ENCODE assay signal across 8 cellular contexts in genomic region chr3:67083277-67083676, GRCh38.
DNase-seq lines count a peak whose midpoint lies in the region; ATAC-seq, FAIRE-seq and TF ChIP-seq lines count a peak whose summit lies in the region.

No MANE protein-coding gene starts in this region.

- no peaks in the 10 kb centered on the region for H3K27me3 ChIP-seq in HepG2 (ENCODE audit: control insufficient read depth in 1 of 2, insufficient read depth in 2 of 2, low read length in 2 of 2)
- H3K27me3 ChIP-seq in right lobe of liver, result no peaks in the 10 kb centered on the region
- no peaks in the 10 kb centered on the region for H3K27me3 ChIP-seq in Caco-2 (replicated peaks; ENCODE audit: control insufficient read depth, insufficient read depth, low read length)
- no peaks in the 10 kb centered on the region for H3K27me3 ChIP-seq in osteoblast (ENCODE audit: insufficient read depth, low read length)

- CTCF ChIA-PET in HepG2 (lab: Yijun Ruan, JAX; ENCODE audit: low intra/inter-chr PET ratio, low total read pairs), result no interaction called here
- CTCF ChIA-PET in Caco-2 (lab: Charles Lee), result no interaction called here

- no peaks in the 10 kb centered on the region for H3K36me3 ChIP-seq in HepG2 (replicated peaks in 1 of 2; ENCODE audit: control insufficient read depth in 1 of 2, insufficient read depth in 2 of 2, low read length in 2 of 2)
- no peaks in the 10 kb centered on the region for H3K36me3 ChIP-seq in right lobe of liver
- H3K36me3 ChIP-seq in Caco-2 (ENCODE audit: control insufficient read depth, insufficient read depth, low read length), result no peaks in the 10 kb centered on the region
- H3K36me3 ChIP-seq in osteoblast (ENCODE audit: insufficient read depth, low read length), result no peaks in the 10 kb centered on the region

- WGBS in HepG2 (ENCODE audit: low lambda C conversion rate), result 3% methylated on average over 1 of the region's 1 CpG
- 21% methylated on average over 1 of the region's 1 CpG for WGBS in right lobe of liver (ENCODE audit: insufficient coverage, low coverage, low lambda C conversion rate, missing lambda C conversion rate)

- H3K9me3 ChIP-seq in HepG2 (ENCODE audit: low read length) (no peaks in the 10 kb centered on the region), right lobe of liver (no peaks in the 10 kb centered on the region), Caco-2 (0 out of 2 replicates have a peak, but pooled peaks cover 8% of the 10 kb centered on the region), osteoblast (ENCODE audit: low read depth, low read length) (no peaks in the 10 kb centered on the region)

- intact Hi-C loops in HepG2 (cut with micrococcal nuclease; ENCODE audit: unreplicated experiment), result no loop called here
- intact Hi-C loops in right lobe of liver (cut with DNase I), result no loop called here
- intact Hi-C loops in Caco-2 (cut with micrococcal nuclease; ENCODE audit: unreplicated experiment), result no loop called here

- H3K4me1 ChIP-seq in HepG2 (ENCODE audit: insufficient read depth, low read length) (no peaks in the 10 kb centered on the region), right lobe of liver (no peaks in the 10 kb centered on the region), Caco-2 (no peaks in the 10 kb centered on the region), osteoblast (ENCODE audit: insufficient read depth, low read length) (no peaks in the 10 kb centered on the region)

- TF ChIP-seq CTCF in HepG2 (CRISPR knock-in tag; IDR thresholded peaks at IDR 0.05) (no peak), right lobe of liver (IDR thresholded peaks at IDR 0.05) (no peak), NB4 (IDR thresholded peaks at IDR 0.05; ENCODE audit: low read depth, low read length) (no peak), Caco-2 (IDR thresholded peaks at IDR 0.05; ENCODE audit: insufficient read depth in 1 of 2, low read depth in 1 of 2, low read length in 1 of 2, severe bottlenecking in 1 of 2, unreplicated experiment in 1 of 2) (no peak), osteoblast (IDR thresholded peaks at IDR 0.05; ENCODE audit: extremely low read depth, low read depth, low read length) (no peak)

- in situ Hi-C loops in HepG2 (cut with HindIII; ENCODE audit: extremely low pct_ligation_motif_present, low pct_unique_long_range_greater_than_20kb), result no loop called here

- peaks cover 16% of the 10 kb centered on the region for H3K27me3 Mint-ChIP-seq in Caco-2 (ENCODE audit: insufficient read depth, unreplicated experiment)

- no peak for TF ChIP-seq RAD21 in HepG2 (CRISPR knock-in tag; IDR thresholded peaks at IDR 0.05)

- H3K79me2 ChIP-seq in HepG2 (ENCODE audit: insufficient read depth, low read length), result no peaks in the 10 kb centered on the region
- no peaks in the 10 kb centered on the region for H3K79me2 ChIP-seq in osteoblast (ENCODE audit: insufficient read depth, low read length)

- DNase-seq in HepG2 (ENCODE audit: low spot score) (no peak), right lobe of liver (no peak), NB4 (ENCODE audit: low read depth) (peak; percentile 27), NCI-H510A (lab: John Stamatoyannopoulos, UW) (no peak), Caco-2 (no peak), osteoblast (ENCODE audit: insufficient read length, low spot score, missing footprints) (no peak)
- DNase-seq in activated effector memory CD4-positive, alpha-beta T cell treated with anti-CD3 and anti-CD28 coated beads, Interleukin-2, amount 50 U/mL, for 16 hours, result peak; percentile 76
- DNase-seq in stimulated activated CD4-positive, alpha-beta T cell treated with anti-CD3 and anti-CD28 coated beads, TNF-alpha, amount 100 ng/mL, for 4 hours (ENCODE audit: low read depth in 3 of 3), result peak in 2 of 3 experiments; percentile 8 to 13

- no peak overlapping the region for H3K9ac ChIP-seq in HepG2 (ENCODE audit: insufficient read depth, low read depth, low read length)

- no peak overlapping the region for H3K27ac Mint-ChIP-seq in Caco-2 (ENCODE audit: unreplicated experiment)

- no peak for TF ChIP-seq POLR2A in HepG2 (IDR thresholded peaks at IDR 0.05; ENCODE audit: insufficient read depth in 1 of 2, low read depth in 2 of 2, low read length in 2 of 2)
- TF ChIP-seq POLR2A in right lobe of liver (IDR thresholded peaks at IDR 0.05), result no peak
- TF ChIP-seq POLR2A in NB4 (IDR thresholded peaks at IDR 0.05; ENCODE audit: extremely low read depth, insufficient read length), result no peak

- no peaks in the 10 kb centered on the region for H3K4me1 Mint-ChIP-seq in Caco-2 (ENCODE audit: low read depth, unreplicated experiment)

- TF ChIP-seq EP300 in HepG2 (IDR thresholded peaks at IDR 0.05; ENCODE audit: low read depth in 2 of 2, low read length in 2 of 2) (no peak), HepG2 (CRISPR knock-in tag; IDR thresholded peaks at IDR 0.05; ENCODE audit: borderline replicate concordance) (no peak)

- H3K27ac ChIP-seq in HepG2 (ENCODE audit: extremely low read length, insufficient read depth, low read length) (no peak overlapping the region), right lobe of liver (no peak overlapping the region), osteoblast (ENCODE audit: low read depth, low read length) (no peak overlapping the region)

- H2AFZ ChIP-seq in HepG2 (ENCODE audit: low read length) (no peak overlapping the region), osteoblast (ENCODE audit: low read length) (no peak overlapping the region)

- H3K4me3 Mint-ChIP-seq in Caco-2 (ENCODE audit: unreplicated experiment), result no peak overlapping the region

- H4K20me1 ChIP-seq in HepG2 (ENCODE audit: insufficient read depth, low read length), result no peaks in the 10 kb centered on the region
- no peaks in the 10 kb centered on the region for H4K20me1 ChIP-seq in osteoblast (ENCODE audit: insufficient read depth, low read length)

- peaks cover 33% of the 10 kb centered on the region for H3K9me3 Mint-ChIP-seq in Caco-2 (ENCODE audit: unreplicated experiment)

- H3K4me2 ChIP-seq in HepG2 (ENCODE audit: low read depth, low read length) (no peak overlapping the region), osteoblast (ENCODE audit: insufficient read depth, low read length) (no peak overlapping the region)

- no peak for FAIRE-seq in HepG2 (lab: Jason Lieb, UNC)

- ATAC-seq in HepG2 (no peak), right lobe of liver (no peak)

- no peaks in the 10 kb centered on the region for H3K36me3 Mint-ChIP-seq in Caco-2 (ENCODE audit: insufficient read depth, unreplicated experiment)

- H3K4me3 ChIP-seq in HepG2 (replicated peaks in 1 of 3; ENCODE audit: insufficient read depth in 1 of 3, low read depth in 2 of 3, low read length in 3 of 3) (no peak overlapping the region), right lobe of liver (no peak overlapping the region), NB4 (ENCODE audit: low read depth, low read length) (no peak overlapping the region), Caco-2 (ENCODE audit: low read depth, low read length) (no peak overlapping the region), osteoblast (ENCODE audit: insufficient read depth, low read length) (no peak overlapping the region)

- BruUV-seq in HepG2 (replicated peaks; lab: Mats Ljungman, UMichigan) (no TSS peak), Caco-2 (replicated peaks; lab: Mats Ljungman, UMichigan) (no TSS peak)

- POLR2A ChIA-PET in HepG2 (lab: Yijun Ruan, JAX), result no interaction called here
- POLR2A ChIA-PET in Caco-2 (lab: Charles Lee), result no interaction called here

TF ChIP-seq in HepG2, 621 proteins besides CTCF, POLR2A, EP300 and RAD21:
- peak; percentile 43; the same call in 1 of the 2 replicates for TF ChIP-seq GABPA (IDR thresholded peaks at IDR 0.05; ENCODE audit: low read depth, low read length)
- peak; percentile 76 for TF ChIP-seq GABPA (CRISPR knock-in tag; IDR thresholded peaks at IDR 0.05; ENCODE audit: low read depth)
- no peak for TF ChIP-seq MATR3 (CRISPR knock-in tag; IDR thresholded peaks at IDR 0.05)
- no peak for TF ChIP-seq CERS6 (CRISPR knock-in tag; IDR thresholded peaks at IDR 0.05)

Comparison
In these comparisons a context has a peak if more than half of its experiments do, and no peak if none do; other contexts are left out.
1. DNase-seq: peak in NB4 (single experiment), activated effector memory CD4-positive, alpha-beta T cell treated with anti-CD3 and anti-CD28 coated beads, Interleukin-2, amount 50 U/mL, for 16 hours (single experiment) and stimulated activated CD4-positive, alpha-beta T cell treated with anti-CD3 and anti-CD28 coated beads, TNF-alpha, amount 100 ng/mL, for 4 hours (2 of 3); none in HepG2 (single experiment), right lobe of liver (0 of 3), NCI-H510A (single experiment), Caco-2 (0 of 2) and osteoblast (single experiment).